In genomic region chr20:25313608-25314007, GRCh38 we compare ENCODE assay signal across 17 cellular contexts.
DNase-seq lines count a peak whose midpoint lies in the region; ATAC-seq lines count a peak whose summit lies in the region.
"Had no signal": no experiment of that assay in that cellular context is flagged by ENCODE, and none has a peak within 500 bp of the region (broad histone marks: within the 10 kb centered on the region; RNA-seq: fewer than 3 reads in every experiment).

No MANE protein-coding gene starts in this region.

- DNase-seq in activated effector memory CD4-positive, alpha-beta T cell treated with anti-CD3 and anti-CD28 coated beads, Interleukin-2, amount 50 U/mL, for 16 hours, result peak; percentile 37
- DNase-seq in activated effector memory CD4-positive, alpha-beta T cell treated with Interleukin-2 at 50 U/mL for 16 hours, result no peak
- peak; percentile 5 for DNase-seq in activated CD4-positive, CD25-positive, alpha-beta regulatory T cell treated with anti-CD3 and anti-CD28 coated beads, Interleukin-2, amount 50 U/mL, for 72 hours
- no peak for DNase-seq in natural killer cell treated with Interleukin-12 subunit alpha and Interleukin-12 subunit beta and Interleukin-15 and Interleukin-18, amount 100 ng/mL, for 72 hours (ENCODE audit: low spot score)
- DNase-seq in NCI-H2171 treated with DMSO at 0.1 percent for 48 hours (lab: John Stamatoyannopoulos, UW) (no peak), GOT3 (lab: John Stamatoyannopoulos, UW) (no peak)
- DNase-seq: activated B cell treated with CpG ODN at 0.5 μM for 24 hours; CD4-positive, alpha-beta T cell; DMS 273 treated with DMSO at 0.1 percent for 48 hours; NCI-H1092; NCI-H2081; NCI-H446 treated with DMSO at 0.1 percent for 48 hours; psoas muscle had no signal

- peak overlapping the region in 1 of 2 donors; percentile 16 for H3K27ac Mint-ChIP-seq in natural killer cell treated with Interleukin-12 subunit alpha and Interleukin-12 subunit beta and Interleukin-15 and Interleukin-18, amount 100 ng/mL, for 72 hours
- H3K27ac Mint-ChIP-seq: activated B cell treated with CpG ODN at 0.5 μM for 24 hours; activated T-helper 17 cell treated with anti-CD3 and anti-CD28 coated beads, Interleukin-2, amount 50 U/mL, for 72 hours; CD4-positive, alpha-beta T cell had no signal

- ATAC-seq in HG03432 (IDR thresholded peaks at IDR 0.05; ENCODE audit: unreplicated experiment), result peak; percentile 14
- peak; percentile 65 to 88 for ATAC-seq in natural killer cell treated with Interleukin-12 subunit alpha and Interleukin-12 subunit beta and Interleukin-15 and Interleukin-18, amount 100 ng/mL, for 72 hours
- no peak for ATAC-seq in GM19328 (IDR thresholded peaks at IDR 0.05; ENCODE audit: unreplicated experiment)
- ATAC-seq: activated T-helper 17 cell treated with anti-CD3 and anti-CD28 coated beads, Interleukin-2, amount 50 U/mL, for 72 hours; HCT116; psoas muscle had no signal

- H3K27me3 Mint-ChIP-seq in natural killer cell treated with Interleukin-12 subunit alpha and Interleukin-12 subunit beta and Interleukin-15 and Interleukin-18, amount 100 ng/mL, for 72 hours, result no peaks in the 10 kb centered on the region
- H3K27me3 Mint-ChIP-seq: activated B cell treated with CpG ODN at 0.5 μM for 24 hours; activated T-helper 17 cell treated with anti-CD3 and anti-CD28 coated beads, Interleukin-2, amount 50 U/mL, for 72 hours; CD4-positive, alpha-beta T cell had no signal

- no peaks in the 10 kb centered on the region for H3K36me3 Mint-ChIP-seq in natural killer cell treated with Interleukin-12 subunit alpha and Interleukin-12 subunit beta and Interleukin-15 and Interleukin-18, amount 100 ng/mL, for 72 hours

- peaks cover 25 to 35% of the 10 kb centered on the region in 2 donors for H3K4me1 Mint-ChIP-seq in natural killer cell treated with Interleukin-12 subunit alpha and Interleukin-12 subunit beta and Interleukin-15 and Interleukin-18, amount 100 ng/mL, for 72 hours (ENCODE audit: low read depth in 2 of 2)

- no peaks in the 10 kb centered on the region for H3K9me3 Mint-ChIP-seq in natural killer cell treated with Interleukin-12 subunit alpha and Interleukin-12 subunit beta and Interleukin-15 and Interleukin-18, amount 100 ng/mL, for 72 hours
- H3K9me3 Mint-ChIP-seq: activated B cell treated with CpG ODN at 0.5 μM for 24 hours; activated T-helper 17 cell treated with anti-CD3 and anti-CD28 coated beads, Interleukin-2, amount 50 U/mL, for 72 hours; CD4-positive, alpha-beta T cell had no signal

- no peak overlapping the region for H3K4me3 Mint-ChIP-seq in natural killer cell treated with Interleukin-12 subunit alpha and Interleukin-12 subunit beta and Interleukin-15 and Interleukin-18, amount 100 ng/mL, for 72 hours
- H3K4me3 Mint-ChIP-seq: activated B cell treated with CpG ODN at 0.5 μM for 24 hours; activated T-helper 17 cell treated with anti-CD3 and anti-CD28 coated beads, Interleukin-2, amount 50 U/mL, for 72 hours; CD4-positive, alpha-beta T cell had no signal

Comparison
In these comparisons a context has a peak if more than half of its experiments do, and no peak if none do; other contexts are left out.
1. DNase-seq: peak in activated effector memory CD4-positive, alpha-beta T cell treated with anti-CD3 and anti-CD28 coated beads, Interleukin-2, amount 50 U/mL, for 16 hours (single experiment) and activated CD4-positive, CD25-positive, alpha-beta regulatory T cell treated with anti-CD3 and anti-CD28 coated beads, Interleukin-2, amount 50 U/mL, for 72 hours (single experiment); none in activated effector memory CD4-positive, alpha-beta T cell treated with Interleukin-2 at 50 U/mL for 16 hours (single experiment), natural killer cell treated with Interleukin-12 subunit alpha and Interleukin-12 subunit beta and Interleukin-15 and Interleukin-18, amount 100 ng/mL, for 72 hours (single experiment), NCI-H2171 treated with DMSO at 0.1 percent for 48 hours (single experiment) and GOT3 (single experiment).